ENCODE assay signal across 34 cellular contexts in genomic region chr6:158531566-158531965, GRCh38.
"Had no signal": no experiment of that assay in that cellular context is flagged by ENCODE, and none has a peak within 500 bp of the region (broad histone marks: within the 10 kb centered on the region; RNA-seq: fewer than 3 reads in every experiment).

No MANE protein-coding gene starts in this region.

- H3K9me3 ChIP-seq: adrenal gland had no signal

- H3K27ac ChIP-seq: adrenal gland, cardiac muscle cell, VCaP had no signal

- ATAC-seq: activated CD8-positive, alpha-beta T cell treated with anti-CD3 and anti-CD28 coated beads for 36 hours; activated naive CD4-positive, alpha-beta T cell treated with anti-CD3 and anti-CD28 coated beads, Interleukin-2, amount 50 U/mL, for 72 hours; activated T-cell treated with anti-CD3 and anti-CD28 coated beads, Interleukin-2, amount 50 U/mL, for 4 hours; activated T-cell treated with anti-CD3 and anti-CD28 coated beads, Interleukin-2, amount 50 U/mL, for 72 hours; activated T-helper 17 cell treated with anti-CD3 and anti-CD28 coated beads, Interleukin-2, amount 50 U/mL, for 72 hours had no signal

- H3K4me3 ChIP-seq: adrenal gland, cardiac muscle cell had no signal

- DNase-seq: activated B cell treated with CpG ODN at 0.5 μM for 24 hours; activated CD4-positive, alpha-beta memory T cell treated with anti-CD3 and anti-CD28 coated beads for 36 hours; activated CD4-positive, alpha-beta T cell treated with anti-CD3 and anti-CD28 coated beads for 4 hours; activated CD4-positive, alpha-beta T cell treated with anti-CD3 and anti-CD28 coated beads, Interleukin-2, amount 10 ng/mL, durations not matched to agents 24 days and 14 days; activated CD4-positive, alpha-beta T cell treated with anti-CD3 and anti-CD28 coated beads, Interleukin-2, amount 50 U/mL, for 1 hour; activated CD4-positive, alpha-beta T cell treated with anti-CD3 and anti-CD28 coated beads, Interleukin-2, amount 50 U/mL, for 4 hours; activated CD4-positive, CD25-positive, alpha-beta regulatory T cell treated with anti-CD3 and anti-CD28 coated beads, Interleukin-2, amount 50 U/mL, for 72 hours; activated CD8-positive, alpha-beta memory T cell treated with anti-CD3 and anti-CD28 coated beads, Interleukin-2, amount 50 U/mL, for 4 hours; activated CD8-positive, alpha-beta T cell treated with anti-CD3 and anti-CD28 coated beads for 36 hours; activated effector memory CD4-positive, alpha-beta T cell treated with anti-CD3 and anti-CD28 coated beads, Interleukin-2, amount 50 U/mL, for 16 hours; activated gamma-delta T cell treated with Interleukin-2 at 50 U/mL for 16 hours; activated naive CD4-positive, alpha-beta T cell; activated naive CD4-positive, alpha-beta T cell treated with anti-CD3 and anti-CD28 coated beads for 36 hours; activated naive CD4-positive, alpha-beta T cell treated with anti-CD3 and anti-CD28 coated beads, Interleukin-2, amount 50 U/mL, for 16 hours; activated naive CD8-positive, alpha-beta T cell treated with anti-CD3 and anti-CD28 coated beads for 36 hours; activated T-cell treated with anti-CD3 and anti-CD28 coated beads for 4 hours; activated T-cell treated with anti-CD3 and anti-CD28 coated beads, Interleukin-2, amount 50 U/mL, for 1 hour; activated T-cell treated with anti-CD3 and anti-CD28 coated beads, Interleukin-2, amount 50 U/mL, for 4 hours; activated T-cell treated with anti-CD3 and anti-CD28 coated beads, Interleukin-2, amount 50 U/mL, for 72 hours; adrenal gland; amniotic stem cell; aorta; caudate nucleus; SW 1271; T-helper 1 cell; T-helper 2 cell; T-helper 9 cell had no signal

- H3K27me3 ChIP-seq: adrenal gland, cardiac muscle cell had no signal

- FAIRE-seq: astrocyte, bronchial epithelial cell, TTC549 had no signal

- H3K36me3 ChIP-seq: adrenal gland, cardiac muscle cell had no signal
